In genomic region chr10:44975487-44976331, GRCh38 we compare ENCODE assay signal across 1 cellular context.
TF ChIP-seq lines count a peak whose summit lies in the region.

No MANE protein-coding gene starts in this region.

TF ChIP-seq in HepG2, 621 proteins besides CTCF, POLR2A, EP300 and RAD21 (continued from another document and continues in another):
- TF ChIP-seq ZNF800 (CRISPR knock-in tag; IDR thresholded peaks at IDR 0.05) (no peak; the same call in 1 of the 2 replicates), ZNF747 (CRISPR knock-in tag; IDR thresholded peaks at IDR 0.05; ENCODE audit: borderline replicate concordance) (peak; percentile 80), KLF16 (CRISPR knock-in tag; IDR thresholded peaks at IDR 0.05) (peak in 1 of 2 experiments; percentile 36; a peak in 1 of 4 replicates), SRY (CRISPR knock-in tag; IDR thresholded peaks at IDR 0.05) (no peak), CC2D1A (CRISPR knock-in tag; IDR thresholded peaks at IDR 0.05) (no peak), ADNP (CRISPR knock-in tag; IDR thresholded peaks at IDR 0.05) (no peak), HINFP (CRISPR knock-in tag; IDR thresholded peaks at IDR 0.05; ENCODE audit: low read depth) (peak; percentile 70), IRF1 (CRISPR knock-in tag; IDR thresholded peaks at IDR 0.05; ENCODE audit: low read depth) (0 out of 2 replicates have a peak, but pooled peaks have one; percentile 49), ZFP91 (CRISPR knock-in tag; IDR thresholded peaks at IDR 0.05; ENCODE audit: borderline replicate concordance) (no peak; the same call in 1 of the 2 replicates), ZNF280B (CRISPR knock-in tag; IDR thresholded peaks at IDR 0.05; ENCODE audit: borderline replicate concordance) (no peak), ZNF512 (CRISPR knock-in tag; IDR thresholded peaks at IDR 0.05) (no peak), ZNF839 (CRISPR knock-in tag; IDR thresholded peaks at IDR 0.05; ENCODE audit: borderline replicate concordance) (no peak), RBM22 (optimal IDR thresholded peaks at IDR 0.05; ENCODE audit: low read length) (peak; percentile 95), ZNF44 (CRISPR knock-in tag; IDR thresholded peaks at IDR 0.05) (no peak), KAT8 (CRISPR knock-in tag; IDR thresholded peaks at IDR 0.05) (no peak), HNRNPK (IDR thresholded peaks at IDR 0.05; ENCODE audit: low read depth, low read length, poor library complexity, severe bottlenecking) (peak; percentile 82), ZSCAN5A (CRISPR knock-in tag; IDR thresholded peaks at IDR 0.05; ENCODE audit: borderline replicate concordance) (no peak), TEAD3 (CRISPR knock-in tag; optimal IDR thresholded peaks at IDR 0.05; ENCODE audit: borderline replicate concordance) (no peak), ISX (CRISPR knock-in tag; conservative IDR thresholded peaks at IDR 0.05) (no peak), ZNF710 (CRISPR knock-in tag; IDR thresholded peaks at IDR 0.05; ENCODE audit: borderline replicate concordance) (no peak), IKZF4 (CRISPR knock-in tag; IDR thresholded peaks at IDR 0.05; ENCODE audit: borderline replicate concordance, low read depth, not compliant biosample characterization) (peak; percentile 48), ZNF18 (CRISPR knock-in tag; IDR thresholded peaks at IDR 0.05; ENCODE audit: insufficient replicate concordance) (no peak), SP2 (CRISPR knock-in tag; IDR thresholded peaks at IDR 0.05) (peak; percentile 31; the same call in 1 of the 2 replicates), ZNF713 (CRISPR knock-in tag; IDR thresholded peaks at IDR 0.05) (no peak), ZNF331 (CRISPR knock-in tag; IDR thresholded peaks at IDR 0.05) (peak; percentile 38), ZNF318 (CRISPR knock-in tag; IDR thresholded peaks at IDR 0.05) (peak; percentile 98), ZFY (CRISPR knock-in tag; IDR thresholded peaks at IDR 0.05) (no peak; the same call in 1 of the 2 replicates), MYNN (CRISPR knock-in tag; IDR thresholded peaks at IDR 0.05; ENCODE audit: low read depth) (peak; percentile 38; the same call in 1 of the 2 replicates), HIVEP1 (CRISPR knock-in tag; IDR thresholded peaks at IDR 0.05) (peak; percentile 31; the same call in 1 of the 2 replicates), KDM2A (CRISPR knock-in tag; IDR thresholded peaks at IDR 0.05; ENCODE audit: borderline replicate concordance, low read depth) (peak; percentile 80), ATAD3A (CRISPR knock-in tag; IDR thresholded peaks at IDR 0.05) (no peak), ZBTB38 (CRISPR knock-in tag; IDR thresholded peaks at IDR 0.05) (no peak)
